19 cellular contexts compared by ENCODE assay signal in genomic region chr1:53563609-53564008, GRCh38.
A peak's percentile ranks its signal among the peaks of the same experiment; 100 is the strongest.
DNase-seq lines count a peak whose midpoint lies in the region; ATAC-seq and TF ChIP-seq lines count a peak whose summit lies in the region.
"Had no signal": no experiment of that assay in that cellular context is flagged by ENCODE, and none has a peak within 500 bp of the region (broad histone marks: within the 10 kb centered on the region; RNA-seq: fewer than 3 reads in every experiment).

No MANE protein-coding gene starts in this region.

- H3K9me2 ChIP-seq in Loucy (replicated peaks; ENCODE audit: low read depth, low read length): no peaks in the 10 kb centered on the region

- no peak for ATAC-seq in HG03378 (IDR thresholded peaks at IDR 0.05; ENCODE audit: unreplicated experiment)
- no peak for ATAC-seq in GM19455 (IDR thresholded peaks at IDR 0.05; ENCODE audit: unreplicated experiment)
- ATAC-seq: GM12878 had no signal

- H3F3A ChIP-seq in Loucy (ENCODE audit: low read depth): peaks cover 12% of the 10 kb centered on the region

- peak overlapping the region; percentile 86 for H3K4me2 ChIP-seq in Loucy (ENCODE audit: low read depth, low read length, poor library complexity, severe bottlenecking)
- H3K4me2 ChIP-seq: BLaER1 treated with 17β-estradiol and CSF1 and Interleukin-3, amounts not matched to agents 10 nM and 100 nM had no signal

- H3K4me1 ChIP-seq in Loucy (ENCODE audit: insufficient read depth, low read length, poor library complexity, severe bottlenecking): peaks cover 85% of the 10 kb centered on the region

- no peaks in the 10 kb centered on the region for H3K27me3 ChIP-seq in Loucy (ENCODE audit: insufficient read depth, low read length, poor library complexity, severe bottlenecking)
- H3K27me3 ChIP-seq: BLaER1 treated with 17β-estradiol and CSF1 and Interleukin-3, amounts not matched to agents 10 nM and 100 nM had no signal

- peaks cover 4% of the 10 kb centered on the region; the same call in 1 of the 2 replicates for H3K9me3 ChIP-seq in Loucy (ENCODE audit: insufficient read depth, low read depth, low read length)

- H3K9ac ChIP-seq in Loucy (ENCODE audit: low read depth, low read length, poor library complexity, severe bottlenecking): peak overlapping the region; percentile 78
- H3K9ac ChIP-seq: BLaER1 treated with 17β-estradiol and CSF1 and Interleukin-3, amounts not matched to agents 10 nM and 100 nM had no signal

- H3K79me2 ChIP-seq in Loucy (ENCODE audit: insufficient read depth, low read length): no peaks in the 10 kb centered on the region

- H3K36me3 ChIP-seq in Loucy (ENCODE audit: insufficient read depth, low read length): no peaks in the 10 kb centered on the region
- H3K36me3 ChIP-seq: BLaER1 treated with 17β-estradiol and CSF1 and Interleukin-3, amounts not matched to agents 10 nM and 100 nM had no signal

- peak overlapping the region; percentile 72 for H2AFZ ChIP-seq in Loucy (ENCODE audit: low read length)

- peak; percentile 43 for DNase-seq in Jurkat, Clone E6-1 (ENCODE audit: low read depth, low spot score)
- no peak for DNase-seq in activated CD4-positive, alpha-beta T cell treated with anti-CD3 and anti-CD28 coated beads for 1 hour
- DNase-seq: 8988T; ACHN; CD4-positive, alpha-beta memory T cell; CD8-positive, alpha-beta memory T cell; COR-L47; DMS 273 treated with DMSO at 0.1 percent for 48 hours; DMS153; DMS53; DMS79; DND-41; EL; GDM1 had no signal

- TF ChIP-seq CTCF in Loucy (conservative IDR thresholded peaks at IDR 0.05; ENCODE audit: low read length): no peak

- H4K20me1 ChIP-seq in Loucy (ENCODE audit: insufficient read depth, low read length, poor library complexity, severe bottlenecking): no peaks in the 10 kb centered on the region

- no peak overlapping the region for H3K4me3 ChIP-seq in Jurkat, Clone E6-1 (ENCODE audit: low read length)
- H3K4me3 ChIP-seq in Loucy (ENCODE audit: low read length, poor library complexity, severe bottlenecking): peak overlapping the region; percentile 68
- H3K4me3 ChIP-seq: BLaER1 treated with 17β-estradiol and CSF1 and Interleukin-3, amounts not matched to agents 10 nM and 100 nM; GM12878 had no signal
